5 cellular contexts compared by ENCODE assay signal in the genomic region with DNA sequence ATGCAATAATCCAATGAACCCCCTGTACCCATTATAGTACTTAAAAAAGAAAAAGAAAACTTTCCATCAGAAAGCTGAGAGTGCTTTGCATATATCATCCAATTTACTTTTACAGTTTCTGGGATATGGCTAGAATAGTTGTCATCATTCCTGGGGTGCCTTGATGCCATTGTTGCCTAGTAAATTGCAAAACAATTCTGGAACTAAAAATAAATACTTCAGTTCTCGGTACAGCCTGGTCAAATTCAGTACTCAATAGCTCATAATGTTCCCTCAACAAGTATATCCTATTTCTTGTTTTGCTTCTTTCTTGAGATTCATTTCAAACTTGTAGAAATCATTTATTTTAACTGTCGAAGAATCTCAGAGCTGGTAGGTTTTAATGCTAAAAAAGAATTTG.
"Had no signal": no experiment of that assay in that cellular context is flagged by ENCODE, and none has a peak within 500 bp of the region (broad histone marks: within the 10 kb centered on the region; RNA-seq: fewer than 3 reads in every experiment).

No MANE protein-coding gene starts in this region.

- ATAC-seq: GM23338, HepG2 had no signal

- H3K27ac ChIP-seq: HL-60 had no signal

- DNase-seq: H9, HCEC 1CT had no signal

- H3K4me3 ChIP-seq: GM23338 had no signal
